Comparison of ENCODE assay signal across 12 cellular contexts in genomic region chr14:103483600-103483999, GRCh38. TPM values are rescaled to one million over a fixed set of nuclear protein-coding genes. Genes with fewer than 3 reads are reported as not detected.
A peak's percentile ranks its signal among the peaks of the same experiment; 100 is the strongest.
DNase-seq lines count a peak whose midpoint lies in the region; ATAC-seq, FAIRE-seq and TF ChIP-seq lines count a peak whose summit lies in the region.
"Had no signal": no experiment of that assay in that cellular context is flagged by ENCODE, and none has a peak within 500 bp of the region (broad histone marks: within the 10 kb centered on the region; RNA-seq: fewer than 3 reads in every experiment).

No MANE protein-coding gene starts in this region.

- in situ Hi-C loops in Panc1 (cut with HindIII; ENCODE audit: low pct_unique_long_range_greater_than_20kb, low sequenced_read_pairs): no loop called here

- H3K4me3 ChIP-seq in Panc1 (ENCODE audit: low read depth in 2 of 2, low read length in 2 of 2) (no peak overlapping the region), retinal pigment epithelial cell (ENCODE audit: low read length) (no peak overlapping the region), thyroid gland (replicated peaks in 1 of 3) (no peak overlapping the region)
- H3K4me3 ChIP-seq: thoracic aorta had no signal

- H3K9me3 Mint-ChIP-seq in endothelial cell (ENCODE audit: unreplicated experiment): no peaks in the 10 kb centered on the region
- H3K9me3 Mint-ChIP-seq: nephron had no signal

- no peaks in the 10 kb centered on the region for H3K4me1 ChIP-seq in Panc1 (ENCODE audit: control insufficient read depth, insufficient read depth, low read length)
- no peaks in the 10 kb centered on the region for H3K4me1 ChIP-seq in thyroid gland

- peaks cover 21% of the 10 kb centered on the region for H3K36me3 Mint-ChIP-seq in endothelial cell (ENCODE audit: low read depth, unreplicated experiment)

- CTCF ChIA-PET in Panc1 (lab: Charles Lee): no interaction called here

- H3K27me3 ChIP-seq in Panc1 (ENCODE audit: control insufficient read depth, insufficient read depth, low read length) (no peaks in the 10 kb centered on the region), thyroid gland (no peaks in the 10 kb centered on the region)

- no peaks in the 10 kb centered on the region for H3K4me1 Mint-ChIP-seq in endothelial cell (ENCODE audit: unreplicated experiment)

- intact Hi-C loops in Panc1 (cut with micrococcal nuclease; ENCODE audit: unreplicated experiment) (no loop called here), thyroid gland (cut with DNase I) (no loop called here)

- TF ChIP-seq POLR2A in H54 (IDR thresholded peaks at IDR 0.05; ENCODE audit: low read depth, low read length) (no peak), thyroid gland (IDR thresholded peaks at IDR 0.05) (no peak), GM18505 (IDR thresholded peaks at IDR 0.05; ENCODE audit: borderline replicate concordance, extremely low read depth, insufficient read depth, insufficient read length) (no peak)

- peak; percentile 27 for DNase-seq in H54 (ENCODE audit: insufficient read length, low spot score)
- DNase-seq in Panc1 (ENCODE audit: low read depth, low spot score): peak; percentile 30
- DNase-seq in endothelial cell (ENCODE audit: low spot score): no peak
- peak; percentile 36 for DNase-seq in retinal pigment epithelial cell (ENCODE audit: low read depth)
- no peak for DNase-seq in thyroid gland
- DNase-seq: stimulated activated CD4-positive, alpha-beta T cell treated with anti-CD3 and anti-CD28 coated beads, Interleukin-2, amount 100 ng/mL, for 48 hours had no signal

- no peak overlapping the region for H3K27ac Mint-ChIP-seq in endothelial cell (ENCODE audit: unreplicated experiment)
- H3K27ac Mint-ChIP-seq: nephron had no signal

- no peak for TF ChIP-seq CTCF in Panc1 (IDR thresholded peaks at IDR 0.05)
- no peak for TF ChIP-seq CTCF in endothelial cell (IDR thresholded peaks at IDR 0.05; ENCODE audit: unreplicated experiment)
- TF ChIP-seq CTCF in retinal pigment epithelial cell (conservative IDR thresholded peaks at IDR 0.05; ENCODE audit: low read depth, low read length): no peak
- TF ChIP-seq CTCF in thyroid gland (IDR thresholded peaks at IDR 0.05): no peak

- ATAC-seq in Panc1: no peak
- ATAC-seq in HG02870 (IDR thresholded peaks at IDR 0.05; ENCODE audit: unreplicated experiment): no peak
- ATAC-seq in GM18505 (IDR thresholded peaks at IDR 0.05; ENCODE audit: unreplicated experiment): no peak

- no peaks in the 10 kb centered on the region for H3K9me3 ChIP-seq in Panc1 (ENCODE audit: control insufficient read depth, insufficient read depth, low read depth, low read length)
- H3K9me3 ChIP-seq in thyroid gland: no peaks in the 10 kb centered on the region
- H3K9me3 ChIP-seq: thoracic aorta had no signal

- 77 to 83% methylated on average over 5 of the region's 5 CpGs for WGBS in thyroid gland, 2 donors

- peak; percentile 99 for FAIRE-seq in H54 (lab: Jason Lieb, UNC)
- FAIRE-seq: colon had no signal

- H3K4me3 Mint-ChIP-seq in endothelial cell (ENCODE audit: unreplicated experiment): peak overlapping the region; percentile 74
- H3K4me3 Mint-ChIP-seq: nephron had no signal

- H3K27me3 Mint-ChIP-seq in endothelial cell (ENCODE audit: unreplicated experiment): no peaks in the 10 kb centered on the region

- H3K27ac ChIP-seq in Panc1 (ENCODE audit: low read length): no peak overlapping the region
- H3K27ac ChIP-seq in thyroid gland: no peak overlapping the region
- H3K27ac ChIP-seq: KMS-11, thoracic aorta had no signal

- POLR2A ChIA-PET in Panc1 (lab: Charles Lee): no interaction called here

- H3K36me3 ChIP-seq in Panc1 (ENCODE audit: control insufficient read depth, insufficient read depth, low read length) (peaks cover 9% of the 10 kb centered on the region; the same call in 1 of the 2 replicates), thyroid gland (peaks cover 12 to 24% of the 10 kb centered on the region in 2 donors)

- BruUV-seq in Panc1 (replicated peaks; lab: Mats Ljungman, UMichigan): TSS peak; percentile 45

RNA-seq across cellular contexts. Expression of gene CKB, which starts 39.0 kb away (rescaled TPM):
- 436 TPM for total RNA-seq in Panc1 (2021; ENCODE audit: unreplicated experiment)
- 1,631 TPM for polyA plus RNA-seq in Panc1 (2012; ENCODE audit: insufficient read length)
- 23.1 TPM for total RNA-seq in endothelial cell (ENCODE audit: unreplicated experiment)
- total RNA-seq in thyroid gland: 100 to 1,000 TPM; 190 to 373 (median 266) TPM

RNA-seq across cellular contexts. Expression of gene TRMT61A, which starts 45.4 kb away (rescaled TPM):
- 22.9 TPM for total RNA-seq in Panc1 (2021; ENCODE audit: unreplicated experiment)
- polyA plus RNA-seq in Panc1 (2012; ENCODE audit: insufficient read length): 23.8 TPM
- 6.1 TPM for total RNA-seq in endothelial cell (ENCODE audit: unreplicated experiment)
- total RNA-seq in thyroid gland: 10 to 100 TPM; 14.9 to 24.4 (median 21.3) TPM

Comparison
In these comparisons a context has a peak if more than half of its experiments do, and no peak if none do; other contexts are left out.
1. DNase-seq: peak in H54 (single experiment), Panc1 (single experiment) and retinal pigment epithelial cell (single experiment); none in endothelial cell (single experiment) and thyroid gland (0 of 2).